ENCODE assay signal across 24 cellular contexts in the genomic region with DNA sequence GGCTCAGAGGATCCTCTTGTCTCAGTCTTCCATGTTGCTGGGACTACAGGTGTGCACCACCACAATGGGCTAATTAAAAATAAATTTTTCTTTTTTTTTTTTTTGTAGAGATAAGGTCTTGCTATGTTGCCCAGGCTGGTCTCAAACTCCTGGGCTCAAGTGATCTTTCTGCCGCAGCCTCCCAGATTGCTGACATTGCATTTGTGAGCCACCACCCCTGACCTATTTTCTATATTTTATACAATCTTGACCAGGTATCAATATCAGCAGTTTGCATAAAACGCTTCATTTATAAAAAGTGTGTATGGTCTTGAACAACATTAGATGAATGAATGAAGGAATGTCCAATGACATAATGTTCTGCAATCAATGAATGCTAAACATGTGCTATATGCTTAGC. TPM values are rescaled to one million over a fixed set of nuclear protein-coding genes. Genes with fewer than 3 reads are reported as not detected.
DNase-seq lines count a peak whose midpoint lies in the region; ATAC-seq, FAIRE-seq and TF ChIP-seq lines count a peak whose summit lies in the region.
"Had no signal": no experiment of that assay in that cellular context is flagged by ENCODE, and none has a peak within 500 bp of the region (broad histone marks: within the 10 kb centered on the region; RNA-seq: fewer than 3 reads in every experiment).

No MANE protein-coding gene starts in this region.

- no peak overlapping the region for H4K8ac ChIP-seq in IMR-90 (ENCODE audit: low read depth in 2 of 2, low read length in 2 of 2)

- no peak overlapping the region for H2BK15ac ChIP-seq in IMR-90 (ENCODE audit: low read depth, low read length)

- H3K9ac ChIP-seq in HepG2 (ENCODE audit: insufficient read depth, low read depth, low read length) (no peak overlapping the region), IMR-90 (ENCODE audit: low read depth, low read length) (no peak overlapping the region)
- H3K9ac ChIP-seq: BLaER1 treated with 17β-estradiol and CSF1 and Interleukin-3, amounts not matched to agents 10 nM and 100 nM had no signal

- H3K4ac ChIP-seq in IMR-90 (ENCODE audit: low read depth, low read length) = no peak overlapping the region

- TF ChIP-seq RAD21 in HepG2 (CRISPR knock-in tag; IDR thresholded peaks at IDR 0.05) = no peak
- TF ChIP-seq RAD21 in IMR-90 (IDR thresholded peaks at IDR 0.05; ENCODE audit: low read length) = no peak

- H3K27me3 ChIP-seq in HepG2 (ENCODE audit: control insufficient read depth in 1 of 2, insufficient read depth in 2 of 2, low read length in 2 of 2) = no peaks in the 10 kb centered on the region
- no peaks in the 10 kb centered on the region for H3K27me3 ChIP-seq in right lobe of liver
- H3K27me3 ChIP-seq in IMR-90 (ENCODE audit: control insufficient read depth, insufficient read depth, low read length) = peaks cover 3% of the 10 kb centered on the region; the same call in 1 of the 2 replicates
- H3K27me3 ChIP-seq: BE2C; BLaER1 treated with 17β-estradiol and CSF1 and Interleukin-3, amounts not matched to agents 10 nM and 100 nM had no signal

- H2BK20ac ChIP-seq in IMR-90 (ENCODE audit: low read depth, low read length) = no peak overlapping the region

- no peak for TF ChIP-seq POLR2A in HepG2 (IDR thresholded peaks at IDR 0.05; ENCODE audit: insufficient read depth in 1 of 2, low read depth in 2 of 2, low read length in 2 of 2)
- no peak for TF ChIP-seq POLR2A in right lobe of liver (IDR thresholded peaks at IDR 0.05)
- no peak for TF ChIP-seq POLR2A in IMR-90 (IDR thresholded peaks at IDR 0.05; ENCODE audit: low read depth, low read length)

- H3K4me3 ChIP-seq in HepG2 (replicated peaks in 1 of 3; ENCODE audit: insufficient read depth in 1 of 3, low read depth in 2 of 3, low read length in 3 of 3) = no peak overlapping the region
- no peak overlapping the region for H3K4me3 ChIP-seq in right lobe of liver
- H3K4me3 ChIP-seq in IMR-90 (ENCODE audit: insufficient read depth, low read depth, low read length) = no peak overlapping the region
- H3K4me3 ChIP-seq: BLaER1 treated with 17β-estradiol and CSF1 and Interleukin-3, amounts not matched to agents 10 nM and 100 nM; GM12878 had no signal

- dilution Hi-C loops in IMR-90 (cut with HindIII; ENCODE audit: low sequenced_read_pairs, unreplicated experiment) = no loop called here

- no peak overlapping the region for H2AFZ ChIP-seq in HepG2 (ENCODE audit: low read length)
- H2AFZ ChIP-seq in IMR-90 (replicated peaks; ENCODE audit: low read length, poor library complexity) = no peak overlapping the region

- no peak overlapping the region for H4K91ac ChIP-seq in IMR-90 (ENCODE audit: insufficient read depth, low read depth, low read length)

- no peak overlapping the region for H4K5ac ChIP-seq in IMR-90 (ENCODE audit: low read depth, low read length)

- no peak overlapping the region for H2BK120ac ChIP-seq in IMR-90 (ENCODE audit: low read depth, low read length)

- H3K18ac ChIP-seq in IMR-90 (ENCODE audit: low read depth, low read length) = no peak overlapping the region

- FAIRE-seq in HepG2 (lab: Jason Lieb, UNC) = no peak
- FAIRE-seq: D721Med, G401.6, GM12878, GM12892, GM18507 had no signal

- H3K4me1 ChIP-seq in HepG2 (ENCODE audit: insufficient read depth, low read length) = no peaks in the 10 kb centered on the region
- H3K4me1 ChIP-seq in right lobe of liver = no peaks in the 10 kb centered on the region
- no peaks in the 10 kb centered on the region for H3K4me1 ChIP-seq in IMR-90 (ENCODE audit: control insufficient read depth, insufficient read depth, low read length)
- H3K4me1 ChIP-seq: BE2C, Caco-2 had no signal

- H3K23ac ChIP-seq in IMR-90 (ENCODE audit: low read depth, low read length) = no peak overlapping the region

- BruUV-seq in HepG2 (replicated peaks; lab: Mats Ljungman, UMichigan) (no TSS peak), IMR-90 (replicated peaks; lab: Mats Ljungman, UMichigan) (no TSS peak)

- CTCF ChIA-PET in HepG2 (lab: Yijun Ruan, JAX; ENCODE audit: low intra/inter-chr PET ratio, low total read pairs) (no interaction called here), IMR-90 (lab: Yijun Ruan, JAX) (no interaction called here)

- H3K36me3 ChIP-seq in HepG2 (replicated peaks in 1 of 2; ENCODE audit: control insufficient read depth in 1 of 2, insufficient read depth in 2 of 2, low read length in 2 of 2) = no peaks in the 10 kb centered on the region
- H3K36me3 ChIP-seq in right lobe of liver = no peaks in the 10 kb centered on the region
- H3K36me3 ChIP-seq in IMR-90 (ENCODE audit: control insufficient read depth, insufficient read depth, low read length) = no peaks in the 10 kb centered on the region
- H3K36me3 ChIP-seq: BE2C; BLaER1 treated with 17β-estradiol and CSF1 and Interleukin-3, amounts not matched to agents 10 nM and 100 nM had no signal

- H3K27ac ChIP-seq in HepG2 (ENCODE audit: extremely low read length, insufficient read depth, low read length) (no peak overlapping the region), right lobe of liver (no peak overlapping the region), IMR-90 (ENCODE audit: insufficient read depth, low read length) (no peak overlapping the region)
- H3K27ac ChIP-seq: 22Rv1; BLaER1 treated with 17β-estradiol and CSF1 and Interleukin-3, amounts not matched to agents 10 nM and 100 nM; C4-2B had no signal

- ATAC-seq in HepG2 (no peak), right lobe of liver (no peak), IMR-90 (ENCODE audit: low read depth) (no peak), HG02678 (IDR thresholded peaks at IDR 0.05; ENCODE audit: unreplicated experiment) (no peak)
- ATAC-seq: CD8-positive, alpha-beta T cell; GM12878 had no signal

- H3K9me3 ChIP-seq in HepG2 (ENCODE audit: low read length) (no peaks in the 10 kb centered on the region), right lobe of liver (no peaks in the 10 kb centered on the region), IMR-90 (ENCODE audit: control insufficient read depth, insufficient read depth, low read length) (no peaks in the 10 kb centered on the region; the same call in 1 of the 2 replicates)
- H3K9me3 ChIP-seq: BE2C; BLaER1 treated with 17β-estradiol and CSF1 and Interleukin-3, amounts not matched to agents 10 nM and 100 nM; Caco-2 had no signal

- no peak overlapping the region for H3K56ac ChIP-seq in IMR-90 (ENCODE audit: extremely low read depth, insufficient read depth, low read length)

- no peak for TF ChIP-seq CTCF in HepG2 (CRISPR knock-in tag; IDR thresholded peaks at IDR 0.05)
- no peak for TF ChIP-seq CTCF in right lobe of liver (IDR thresholded peaks at IDR 0.05)
- TF ChIP-seq CTCF in IMR-90 (conservative IDR thresholded peaks at IDR 0.05; ENCODE audit: low read depth, low read length) = no peak

- H3K9me1 ChIP-seq in IMR-90 (ENCODE audit: insufficient read depth, low read length) = no peaks in the 10 kb centered on the region

- no peaks in the 10 kb centered on the region for H3K79me1 ChIP-seq in IMR-90 (ENCODE audit: low read depth in 1 of 2, low read length in 2 of 2)

- intact Hi-C loops in HepG2 (cut with micrococcal nuclease; ENCODE audit: unreplicated experiment) (no loop called here), right lobe of liver (cut with DNase I) (no loop called here), IMR-90 (cut with micrococcal nuclease) (no loop called here)

- no peak overlapping the region for H2AK5ac ChIP-seq in IMR-90 (ENCODE audit: low read depth, low read length)

- WGBS in HepG2 (ENCODE audit: low lambda C conversion rate) = 4% methylated on average over 2 of the region's 2 CpGs
- 71% methylated on average over 2 of the region's 2 CpGs for WGBS in right lobe of liver (ENCODE audit: insufficient coverage, low coverage, low lambda C conversion rate, missing lambda C conversion rate)
- WGBS in IMR-90 (ENCODE audit: extremely low coverage in 2 of 2, insufficient read length in 1 of 2), 2 experiments = no CpG with 5 or more reads among the region's 2 CpGs

- POLR2A ChIA-PET in HepG2 (lab: Yijun Ruan, JAX) = no interaction called here
- POLR2A ChIA-PET in IMR-90 (lab: Charles Lee; ENCODE audit: unreplicated experiment) = no interaction called here

- H2AK9ac ChIP-seq in IMR-90 (replicated peaks; ENCODE audit: low read depth, low read length, poor library complexity) = no peak overlapping the region

- H3K14ac ChIP-seq in IMR-90 (replicated peaks; ENCODE audit: low read depth, low read length) = no peak overlapping the region

- H3K79me2 ChIP-seq in HepG2 (ENCODE audit: insufficient read depth, low read length) = no peaks in the 10 kb centered on the region

- TF ChIP-seq EP300 in HepG2 (IDR thresholded peaks at IDR 0.05; ENCODE audit: low read depth in 2 of 2, low read length in 2 of 2) (no peak), HepG2 (CRISPR knock-in tag; IDR thresholded peaks at IDR 0.05; ENCODE audit: borderline replicate concordance) (no peak)

- DNase-seq in HepG2 (ENCODE audit: low spot score) (no peak), right lobe of liver (no peak), IMR-90 (no peak), HCEC 1CT (no peak)
- DNase-seq: ACHN; BE2C; Caco-2; Calu3; CD4-positive, alpha-beta T cell; CD8-positive, alpha-beta T cell; DMS79 treated with DMSO at 0.1 percent for 48 hours; GF-D8 had no signal

- no peak overlapping the region for H2BK5ac ChIP-seq in IMR-90 (ENCODE audit: low read depth, low read length, poor library complexity, severe bottlenecking)

- in situ Hi-C loops in HepG2 (cut with HindIII; ENCODE audit: extremely low pct_ligation_motif_present, low pct_unique_long_range_greater_than_20kb) (no loop called here), IMR-90 (cut with MboI; ENCODE audit: low sequenced_read_pairs) (no loop called here)

- no peaks in the 10 kb centered on the region for H4K20me1 ChIP-seq in HepG2 (ENCODE audit: insufficient read depth, low read length)
- H4K20me1 ChIP-seq in IMR-90 (ENCODE audit: insufficient read depth, low read length) = no peaks in the 10 kb centered on the region
- H4K20me1 ChIP-seq: BLaER1 treated with 17β-estradiol and CSF1 and Interleukin-3, amounts not matched to agents 10 nM and 100 nM had no signal

- H3K4me2 ChIP-seq in HepG2 (ENCODE audit: low read depth, low read length) = no peak overlapping the region
- H3K4me2 ChIP-seq in IMR-90 (ENCODE audit: low read depth, low read length) = no peak overlapping the region

RNA-seq across cellular contexts. Expression of a gene that starts 9.1 kb away (rescaled TPM):
- total RNA-seq in HepG2 (2016; rRNA removed; fragmentation: Illumina TruSeq; extraction: Trizol) (24.0 and 28.7 TPM in 2 replicates), right lobe of liver (10 to 100 TPM in 3 of 6 experiments, 1 to 10 TPM in 3; 4.5 to 16.5 (median 8.6) TPM), IMR-90 (2012; rRNA removed) (5.4 and 7.5 TPM in 2 replicates)
- total RNA-seq in HepG2 (2016; cell fraction: cytosol; rRNA removed; fragmentation: Illumina TruSeq; extraction: Trizol; ENCODE audit: low read depth) = 23.0 and 26.0 TPM in 2 replicates
- total RNA-seq in HepG2 (2016; cell fraction: insoluble cytoplasmic fraction; rRNA removed; fragmentation: Illumina TruSeq; extraction: Trizol) = 24.5 and 26.3 TPM in 2 replicates
- 42.0 and 47.8 TPM in 2 replicates for total RNA-seq in HepG2 (2016; cell fraction: membrane; rRNA removed; fragmentation: Illumina TruSeq; extraction: Trizol)
- total RNA-seq in HepG2 (2016; cell fraction: nucleus; rRNA removed; fragmentation: Illumina TruSeq; extraction: Trizol) = 17.5 and 18.2 TPM in 2 replicates
- polyA plus RNA-seq in HepG2 (2011; rRNA removed) (16.5 TPM in 2 replicates), IMR-90 (2012; rRNA removed) (5.0 and 5.7 TPM in 2 replicates)
- 13.4 and 17.9 TPM in 2 replicates for polyA plus RNA-seq in HepG2 (2011; cell fraction: cytosol; rRNA removed)
- polyA plus RNA-seq in HepG2 (2011; cell fraction: nucleus; rRNA removed) = 8.5 and 12.6 TPM in 2 replicates
- 13.7 and 18.7 TPM in 2 replicates for polyA plus RNA-seq in HepG2 (2012)
- polyA plus RNA-seq in HepG2 (2016; cell fraction: cytosol; fragmentation: Illumina TruSeq; extraction: Trizol; ENCODE audit: low read depth) = 19.8 and 22.2 TPM in 2 replicates
- polyA plus RNA-seq in HepG2 (2016; cell fraction: insoluble cytoplasmic fraction; fragmentation: Illumina TruSeq; extraction: Trizol; ENCODE audit: low read depth) = 23.0 and 25.9 TPM in 2 replicates
- 33.8 and 35.0 TPM in 2 replicates for polyA plus RNA-seq in HepG2 (2016; cell fraction: membrane; fragmentation: Illumina TruSeq; extraction: Trizol; ENCODE audit: low read depth)
- 20.1 and 21.2 TPM in 2 replicates for polyA plus RNA-seq in HepG2 (2016; cell fraction: nucleus; fragmentation: Illumina TruSeq; extraction: Trizol; ENCODE audit: insufficient read depth, low read depth)
- 10.1 and 18.3 TPM in 2 replicates for polyA minus RNA-seq in HepG2 (2011; rRNA and poly(A)+ RNA removed; ENCODE audit: low replicate concordance)
- 11.6 and 11.8 TPM in 2 replicates for polyA minus RNA-seq in HepG2 (2011; cell fraction: cytosol; rRNA and poly(A)+ RNA removed)
- 22.5 and 23.2 TPM in 2 replicates for polyA minus RNA-seq in HepG2 (2011; cell fraction: nucleus; rRNA and poly(A)+ RNA removed)
- polyA plus RNA-seq in IMR-90 (2012; cell fraction: cytosol; rRNA removed) = 1.8 and 2.6 TPM in 2 replicates
- 2.6 and 11.2 TPM in 2 replicates for polyA plus RNA-seq in IMR-90 (2012; cell fraction: nucleus; rRNA removed; ENCODE audit: low replicate concordance)

RNA-seq across cellular contexts. Expression of a gene that starts 32.5 kb away (rescaled TPM):
- total RNA-seq in HepG2 (2016; rRNA removed; fragmentation: Illumina TruSeq; extraction: Trizol) = not detected in 2 replicates
- total RNA-seq in HepG2 (2016; cell fraction: cytosol; rRNA removed; fragmentation: Illumina TruSeq; extraction: Trizol; ENCODE audit: low read depth) = not detected in 2 replicates
- total RNA-seq in HepG2 (2016; cell fraction: insoluble cytoplasmic fraction; rRNA removed; fragmentation: Illumina TruSeq; extraction: Trizol) = not detected in 2 replicates
- total RNA-seq in HepG2 (2016; cell fraction: membrane; rRNA removed; fragmentation: Illumina TruSeq; extraction: Trizol) = not detected in 2 replicates
- not detected in 2 replicates for total RNA-seq in HepG2 (2016; cell fraction: nucleus; rRNA removed; fragmentation: Illumina TruSeq; extraction: Trizol)
- not detected in 2 replicates for polyA plus RNA-seq in HepG2 (2011; rRNA removed)
- not detected in 2 replicates for polyA plus RNA-seq in HepG2 (2011; cell fraction: cytosol; rRNA removed)
- not detected in 2 replicates for polyA plus RNA-seq in HepG2 (2011; cell fraction: nucleus; rRNA removed)
- not detected in 2 replicates for polyA plus RNA-seq in HepG2 (2012)
- polyA plus RNA-seq in HepG2 (2016; cell fraction: cytosol; fragmentation: Illumina TruSeq; extraction: Trizol; ENCODE audit: low read depth) = not detected in 2 replicates
- not detected in 2 replicates for polyA plus RNA-seq in HepG2 (2016; cell fraction: insoluble cytoplasmic fraction; fragmentation: Illumina TruSeq; extraction: Trizol; ENCODE audit: low read depth)
- polyA plus RNA-seq in HepG2 (2016; cell fraction: membrane; fragmentation: Illumina TruSeq; extraction: Trizol; ENCODE audit: low read depth) = not detected in 2 replicates
- not detected in 2 replicates for polyA plus RNA-seq in HepG2 (2016; cell fraction: nucleus; fragmentation: Illumina TruSeq; extraction: Trizol; ENCODE audit: insufficient read depth, low read depth)
- not detected in 2 replicates for polyA minus RNA-seq in HepG2 (2011; rRNA and poly(A)+ RNA removed; ENCODE audit: low replicate concordance)
- polyA minus RNA-seq in HepG2 (2011; cell fraction: cytosol; rRNA and poly(A)+ RNA removed) = not detected in 2 replicates
- polyA minus RNA-seq in HepG2 (2011; cell fraction: nucleus; rRNA and poly(A)+ RNA removed) = not detected in 2 replicates
- total RNA-seq in right lobe of liver = not detected
- not detected in 2 replicates for total RNA-seq in IMR-90 (2012; rRNA removed)
- polyA plus RNA-seq in IMR-90 (2012; rRNA removed) = not detected in 2 replicates
- not detected in 2 replicates for polyA plus RNA-seq in IMR-90 (2012; cell fraction: cytosol; rRNA removed)
- not detected in 2 replicates for polyA plus RNA-seq in IMR-90 (2012; cell fraction: nucleus; rRNA removed; ENCODE audit: low replicate concordance)
- total RNA-seq: A172; A673; Caco-2; Calu3; CD4-positive, alpha-beta T cell; CD8-positive, alpha-beta T cell; GM12878 had no signal
- polyA plus RNA-seq: AG04450, GM12878 had no signal
